In genomic region chr18:44915213-44915612, GRCh38 we compare ENCODE assay signal across 25 cellular contexts.
DNase-seq lines count a peak whose midpoint lies in the region; ATAC-seq and TF ChIP-seq lines count a peak whose summit lies in the region.
"Had no signal": no experiment of that assay in that cellular context is flagged by ENCODE, and none has a peak within 500 bp of the region (broad histone marks: within the 10 kb centered on the region; RNA-seq: fewer than 3 reads in every experiment).

No MANE protein-coding gene starts in this region.

- DNase-seq in chondrocyte (ENCODE audit: low spot score) (no peak), fibroblast of mammary gland (ENCODE audit: low read depth) (peak; percentile 29), stomach (no peak), transverse colon (no peak), COLO829 (ENCODE audit: low spot score) (no peak)
- DNase-seq in CD8-positive, alpha-beta T cell = no peak
- DNase-seq: C1 segment of cervical spinal cord; CD4-positive, alpha-beta memory T cell; DMS153; DND-41; H9; Karpas-422; NCI-H1092 treated with DMSO at 0.1 percent for 48 hours; NCI-H1436; NCI-H187; NCI-H2081 treated with DMSO at 0.1 percent for 48 hours; NCI-H2171; NCI-H226; NCI-H510A; NCI-H69; Peyer's patch; SHP77 treated with DMSO at 0.1 percent for 48 hours had no signal

- no peaks in the 10 kb centered on the region for H3K27me3 Mint-ChIP-seq in chondrocyte (ENCODE audit: low read depth)
- H3K27me3 Mint-ChIP-seq in CD8-positive, alpha-beta T cell (ENCODE audit: low read depth) = peaks cover 4% of the 10 kb centered on the region

- peak overlapping the region; percentile 65 for H3K27ac Mint-ChIP-seq in chondrocyte (ENCODE audit: unreplicated experiment)
- H3K27ac Mint-ChIP-seq in CD8-positive, alpha-beta T cell = no peak overlapping the region
- H3K27ac Mint-ChIP-seq: CD4-positive, alpha-beta memory T cell; GM23338; H9 had no signal

- in situ Hi-C loops in transverse colon (cut with MboI; ENCODE audit: low pct_ligation_motif_present in 1 of 4, low pct_unique_long_range_greater_than_20kb in 1 of 4, low sequenced_read_pairs in 3 of 4) = loop anchor here in 1 of 4 donors (25.0 kb wide), 1 partner anchor 297 kb away; no protein-coding TSS in a partner anchor

- no peaks in the 10 kb centered on the region for H3K9me3 ChIP-seq in stomach
- no peaks in the 10 kb centered on the region for H3K9me3 ChIP-seq in CD8-positive, alpha-beta T cell (ENCODE audit: low read length)
- H3K9me3 ChIP-seq in transverse colon = no peaks in the 10 kb centered on the region
- H3K9me3 ChIP-seq: Peyer's patch had no signal

- H3K27me3 ChIP-seq in stomach (no peaks in the 10 kb centered on the region), transverse colon (no peaks in the 10 kb centered on the region)
- H3K27me3 ChIP-seq in CD8-positive, alpha-beta T cell (ENCODE audit: insufficient read depth, low read length) = no peaks in the 10 kb centered on the region
- H3K27me3 ChIP-seq: Peyer's patch had no signal

- no peaks in the 10 kb centered on the region for H3K36me3 Mint-ChIP-seq in chondrocyte (ENCODE audit: low read depth)
- H3K36me3 Mint-ChIP-seq in CD8-positive, alpha-beta T cell = no peaks in the 10 kb centered on the region
- H3K36me3 Mint-ChIP-seq: CD4-positive, alpha-beta memory T cell had no signal

- CTCF ChIA-PET in CD8-positive, alpha-beta T cell (lab: Charles Lee) = no interaction called here

- no peak overlapping the region for H3K4me3 Mint-ChIP-seq in chondrocyte (ENCODE audit: unreplicated experiment)
- no peak overlapping the region for H3K4me3 Mint-ChIP-seq in CD8-positive, alpha-beta T cell
- H3K4me3 Mint-ChIP-seq: CD4-positive, alpha-beta memory T cell; GM23338; H9 had no signal

- H3K4me1 Mint-ChIP-seq in chondrocyte (ENCODE audit: low read depth) = peaks cover 41% of the 10 kb centered on the region
- H3K4me1 Mint-ChIP-seq in CD8-positive, alpha-beta T cell (ENCODE audit: low read depth) = no peaks in the 10 kb centered on the region
- H3K4me1 Mint-ChIP-seq: CD4-positive, alpha-beta memory T cell; GM23338 had no signal

- ATAC-seq in CD8-positive, alpha-beta T cell = no peak
- ATAC-seq in GM18505 (IDR thresholded peaks at IDR 0.05; ENCODE audit: unreplicated experiment) = no peak
- ATAC-seq: GM23338, HepG2 had no signal

- H3K4me3 ChIP-seq in fibroblast of mammary gland (ENCODE audit: control insufficient read depth, low read depth, low read length) (no peak overlapping the region), stomach (no peak overlapping the region), transverse colon (no peak overlapping the region)
- no peak overlapping the region for H3K4me3 ChIP-seq in CD8-positive, alpha-beta T cell (ENCODE audit: low read depth, low read length)
- H3K4me3 ChIP-seq: GM23338, Peyer's patch had no signal

- POLR2A ChIA-PET in CD8-positive, alpha-beta T cell (lab: Charles Lee) = no interaction called here

- H3K4me1 ChIP-seq in stomach = peaks cover 31 to 73% (median 47%) of the 10 kb centered on the region in 4 donors
- no peaks in the 10 kb centered on the region for H3K4me1 ChIP-seq in CD8-positive, alpha-beta T cell (ENCODE audit: insufficient read depth, low read length)
- peaks cover 18 to 30% (median 22%) of the 10 kb centered on the region in 4 donors for H3K4me1 ChIP-seq in transverse colon

- no peaks in the 10 kb centered on the region for H3K9me3 Mint-ChIP-seq in chondrocyte (ENCODE audit: low read depth)
- H3K9me3 Mint-ChIP-seq in CD8-positive, alpha-beta T cell = no peaks in the 10 kb centered on the region
- H3K9me3 Mint-ChIP-seq: GM23338, H9 had no signal

- no peak for TF ChIP-seq EP300 in stomach (IDR thresholded peaks at IDR 0.05)
- no peak for TF ChIP-seq EP300 in transverse colon (IDR thresholded peaks at IDR 0.05; ENCODE audit: low read depth)

- H3K36me3 ChIP-seq in stomach = no peaks in the 10 kb centered on the region
- H3K36me3 ChIP-seq in CD8-positive, alpha-beta T cell (ENCODE audit: insufficient read depth, low read length) = no peaks in the 10 kb centered on the region
- H3K36me3 ChIP-seq in transverse colon = no peaks in the 10 kb centered on the region
- H3K36me3 ChIP-seq: Peyer's patch had no signal

- WGBS in stomach, 5 donors = 25 to 64% (median 37%) methylated on average over 2 of the region's 2 CpGs
- 78 to 87% methylated on average over 2 of the region's 2 CpGs for WGBS in transverse colon (ENCODE audit: low coverage in 1 of 2), 2 donors

- TF ChIP-seq POLR2A in stomach (IDR thresholded peaks at IDR 0.05) = no peak
- TF ChIP-seq POLR2A in transverse colon (IDR thresholded peaks at IDR 0.05) = no peak
- no peak for TF ChIP-seq POLR2A in GM18505 (IDR thresholded peaks at IDR 0.05; ENCODE audit: borderline replicate concordance, extremely low read depth, insufficient read depth, insufficient read length)

- no peak for TF ChIP-seq CTCF in chondrocyte (IDR thresholded peaks at IDR 0.05)
- no peak for TF ChIP-seq CTCF in fibroblast of mammary gland (conservative IDR thresholded peaks at IDR 0.05; ENCODE audit: control insufficient read depth, insufficient read depth, low read depth, low read length)
- TF ChIP-seq CTCF in stomach (IDR thresholded peaks at IDR 0.05) = no peak
- TF ChIP-seq CTCF in CD8-positive, alpha-beta T cell (IDR thresholded peaks at IDR 0.05) = no peak
- no peak for TF ChIP-seq CTCF in transverse colon (IDR thresholded peaks at IDR 0.05)

- H3K27ac ChIP-seq in stomach (peak overlapping the region; percentile 70 to 86 (median 74)), transverse colon (peak overlapping the region in 1 of 4 donors; percentile 42)
- H3K27ac ChIP-seq in CD8-positive, alpha-beta T cell (ENCODE audit: low read depth, low read length) = no peak overlapping the region
- H3K27ac ChIP-seq: Peyer's patch had no signal

- intact Hi-C loops in stomach (cut with DNase I; ENCODE audit: low total_unique reads) (no loop called here), transverse colon (cut with DNase I; ENCODE audit: low total_unique reads) (no loop called here)
- intact Hi-C loops in CD8-positive, alpha-beta T cell (cut with DNase I, micrococcal nuclease) = no loop called here
